In the genomic region with DNA sequence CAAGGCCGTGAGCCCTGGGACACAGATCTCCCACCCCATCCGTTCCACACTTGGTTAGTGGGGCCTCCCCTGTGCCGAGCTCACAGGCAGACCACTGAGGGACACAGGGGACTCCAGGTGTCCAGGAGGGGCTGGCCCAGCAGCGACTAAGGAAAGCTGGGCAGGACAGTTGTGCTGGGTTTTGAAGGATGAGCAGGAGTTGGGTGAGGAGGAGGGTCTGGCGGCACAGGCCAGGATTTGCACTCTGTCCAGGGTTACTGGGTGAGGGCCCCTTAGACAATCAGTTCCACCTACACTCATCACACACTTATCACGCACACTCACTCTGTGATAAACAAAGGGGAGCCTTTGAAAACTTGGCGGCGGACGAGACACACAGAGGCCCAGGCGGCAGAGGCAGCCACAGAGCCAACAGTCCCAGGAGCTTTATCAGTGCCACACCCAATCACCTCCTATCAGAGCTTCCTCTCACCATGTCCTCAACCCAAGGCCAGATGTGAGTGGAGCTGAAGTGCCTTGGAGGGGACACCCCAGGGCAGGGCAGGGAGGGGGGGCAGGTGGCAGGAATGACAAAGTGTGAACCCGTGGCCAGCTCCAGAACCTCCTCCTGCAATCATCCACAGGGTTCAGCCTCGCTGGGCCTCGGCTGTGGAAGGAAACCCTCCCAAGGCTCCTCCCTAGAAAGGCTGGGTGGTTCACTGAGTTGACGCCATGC, we compare ENCODE assay signal across 8 cellular contexts. TPM values are rescaled to one million over a fixed set of nuclear protein-coding genes. Genes with fewer than 3 reads are reported as not detected.
DNase-seq lines count a peak whose midpoint lies in the region; ATAC-seq, FAIRE-seq and TF ChIP-seq lines count a peak whose summit lies in the region.

No MANE protein-coding gene starts in this region.

- H3K27me3 Mint-ChIP-seq in nephron (ENCODE audit: low read depth) = no peaks in the 10 kb centered on the region

- peaks cover 6% of the 10 kb centered on the region for H3K4me1 ChIP-seq in body of pancreas

- H3K27ac Mint-ChIP-seq in nephron = peak overlapping the region; percentile 71 to 95 (median 77)

- DNase-seq in GM18507 (ENCODE audit: extremely low spot score, insufficient read length, low read depth) (no peak), activated gamma-delta T cell (lab: John Stamatoyannopoulos, UW) (peak; percentile 50), DMS 273 treated with DMSO at 0.1 percent for 48 hours (lab: John Stamatoyannopoulos, UW) (no peak), body of pancreas (no peak), H4 (ENCODE audit: low spot score) (no peak), NCI-H1105 treated with DMSO at 0.1 percent for 48 hours (lab: John Stamatoyannopoulos, UW) (no peak)

- ATAC-seq in HG03196 (IDR thresholded peaks at IDR 0.05; ENCODE audit: unreplicated experiment) = peak; percentile 15
- ATAC-seq in body of pancreas = no peak

- 74 to 88% methylated on average over 11 to 14 of the region's 14 CpGs for WGBS in body of pancreas, 2 donors

- intact Hi-C loops in body of pancreas (cut with DNase I) = no loop called here

- no peak for TF ChIP-seq CTCF in nephron (IDR thresholded peaks at IDR 0.05; ENCODE audit: unreplicated experiment in 3 of 3)
- TF ChIP-seq CTCF in body of pancreas (IDR thresholded peaks at IDR 0.05) = no peak

- no peak overlapping the region for H3K4me3 ChIP-seq in body of pancreas

- H3K27ac ChIP-seq in body of pancreas = no peak overlapping the region

- H3K27me3 ChIP-seq in body of pancreas = no peaks in the 10 kb centered on the region

- no peaks in the 10 kb centered on the region for H3K9me3 Mint-ChIP-seq in nephron

- peaks cover 13% of the 10 kb centered on the region for H3K36me3 Mint-ChIP-seq in nephron (ENCODE audit: low read depth)

- H3K4me1 Mint-ChIP-seq in nephron = peaks cover 83% of the 10 kb centered on the region

- no peaks in the 10 kb centered on the region for H3K9me3 ChIP-seq in body of pancreas

- no peaks in the 10 kb centered on the region for H3K36me3 ChIP-seq in body of pancreas (replicated peaks in 1 of 2; ENCODE audit: insufficient read depth in 1 of 2, low read depth in 2 of 2)

- H3K4me3 Mint-ChIP-seq in nephron = peak overlapping the region in 2 of 3 experiments; percentile 35 to 50

- peak; percentile 77 for FAIRE-seq in GM18507 (lab: Jason Lieb, UNC)

- no peak for TF ChIP-seq POLR2A in body of pancreas (IDR thresholded peaks at IDR 0.05)

RNA-seq across cellular contexts. Expression of gene BIN1, which starts 26.6 kb away (rescaled TPM):
- 10 to 100 TPM; 24.4 to 43.5 TPM for total RNA-seq in body of pancreas
- 60.0 and 61.7 TPM in 2 replicates for total RNA-seq in H4 (2014; rRNA removed; shearing (Covaris generic))
